Comparison of ENCODE assay signal across 26 cellular contexts in genomic region chr3:128301186-128302023, GRCh38.
DNase-seq lines count a peak whose midpoint lies in the region; ATAC-seq and TF ChIP-seq lines count a peak whose summit lies in the region.
"Had no signal": no experiment of that assay in that cellular context is flagged by ENCODE, and none has a peak within 500 bp of the region (broad histone marks: within the 10 kb centered on the region; RNA-seq: fewer than 3 reads in every experiment).

No MANE protein-coding gene starts in this region.

- H3K27me3 Mint-ChIP-seq in effector memory CD8-positive, alpha-beta T cell = no peaks in the 10 kb centered on the region
- H3K27me3 Mint-ChIP-seq: activated CD4-positive, alpha-beta T cell treated with anti-CD3 and anti-CD28 coated beads for 36 hours had no signal

- H3K79me1 ChIP-seq in IMR-90 (ENCODE audit: low read depth in 1 of 2, low read length in 2 of 2) = peaks cover 0 to 4% of the 10 kb centered on the region in 2 experiments; a peak in 1 of 4 replicates

- TF ChIP-seq EP300 in stomach (IDR thresholded peaks at IDR 0.05) = no peak

- dilution Hi-C loops in IMR-90 (cut with HindIII; ENCODE audit: low sequenced_read_pairs, unreplicated experiment) = no loop called here

- TF ChIP-seq CTCF in IMR-90 (conservative IDR thresholded peaks at IDR 0.05; ENCODE audit: low read depth, low read length) (no peak), stomach (IDR thresholded peaks at IDR 0.05) (no peak)

- H3K4ac ChIP-seq in IMR-90 (ENCODE audit: low read depth, low read length) = no peak overlapping the region

- H3K27ac Mint-ChIP-seq in effector memory CD8-positive, alpha-beta T cell = peak overlapping the region in 1 of 2 donors; percentile 4
- H3K27ac Mint-ChIP-seq: activated CD4-positive, alpha-beta T cell treated with anti-CD3 and anti-CD28 coated beads for 36 hours; activated naive CD4-positive, alpha-beta T cell treated with anti-CD3 and anti-CD28 coated beads, Interleukin-2, amount 50 U/mL, for 72 hours; HFFc6; neural progenitor cell had no signal

- no peak overlapping the region for H2BK120ac ChIP-seq in IMR-90 (ENCODE audit: low read depth, low read length)

- no peak overlapping the region for H4K5ac ChIP-seq in IMR-90 (ENCODE audit: low read depth, low read length)

- H3K9me3 Mint-ChIP-seq in effector memory CD8-positive, alpha-beta T cell = peaks cover 0 to 2% of the 10 kb centered on the region in 2 donors
- H3K9me3 Mint-ChIP-seq: activated naive CD4-positive, alpha-beta T cell treated with anti-CD3 and anti-CD28 coated beads, Interleukin-2, amount 50 U/mL, for 72 hours; HFFc6; neural progenitor cell had no signal

- H4K8ac ChIP-seq in IMR-90 (ENCODE audit: low read depth in 2 of 2, low read length in 2 of 2) = no peak overlapping the region

- no peak overlapping the region for H3K27ac ChIP-seq in IMR-90 (ENCODE audit: insufficient read depth, low read length)
- no peak overlapping the region for H3K27ac ChIP-seq in stomach
- H3K27ac ChIP-seq: esophagus squamous epithelium, neural progenitor cell, sigmoid colon had no signal

- peaks cover 3% of the 10 kb centered on the region; the same call in 1 of the 2 replicates for H3K9me1 ChIP-seq in IMR-90 (ENCODE audit: insufficient read depth, low read length)

- no peaks in the 10 kb centered on the region for H3K36me3 Mint-ChIP-seq in effector memory CD8-positive, alpha-beta T cell (ENCODE audit: insufficient read depth)
- H3K36me3 Mint-ChIP-seq: neural progenitor cell had no signal

- H3K36me3 ChIP-seq in IMR-90 (ENCODE audit: control insufficient read depth, insufficient read depth, low read length) (no peaks in the 10 kb centered on the region; the same call in 1 of the 2 replicates), stomach (peaks cover 0 to 4% (median 0%) of the 10 kb centered on the region in 4 donors)
- H3K36me3 ChIP-seq: BE2C, esophagus squamous epithelium, neural progenitor cell, sigmoid colon had no signal

- intact Hi-C loops in IMR-90 (cut with micrococcal nuclease) (loop anchor here (5.0 to 10.0 kb wide), 2 partner anchors 104 to 283 kb away; no protein-coding TSS in a partner anchor), stomach (cut with DNase I; ENCODE audit: low total_unique reads) (no loop called here)

- TF ChIP-seq RAD21 in IMR-90 (IDR thresholded peaks at IDR 0.05; ENCODE audit: low read length) = no peak

- no peaks in the 10 kb centered on the region for H3K4me1 ChIP-seq in IMR-90 (ENCODE audit: control insufficient read depth, insufficient read depth, low read length)
- H3K4me1 ChIP-seq in stomach = no peaks in the 10 kb centered on the region
- H3K4me1 ChIP-seq: esophagus squamous epithelium, neural progenitor cell, sigmoid colon had no signal

- no peak overlapping the region for H3K4me2 ChIP-seq in IMR-90 (ENCODE audit: low read depth, low read length)
- H3K4me2 ChIP-seq: neural progenitor cell had no signal

- POLR2A ChIA-PET in IMR-90 (lab: Charles Lee; ENCODE audit: unreplicated experiment) = no interaction called here

- peak; percentile 55 for DNase-seq in activated CD8-positive, alpha-beta memory T cell treated with anti-CD3 and anti-CD28 coated beads for 24 hours
- no peak for DNase-seq in activated CD8-positive, alpha-beta memory T cell treated with anti-CD3 and anti-CD28 coated beads, Interleukin-2, amount 50 U/mL, for 4 hours
- no peak for DNase-seq in IMR-90
- peak; percentile 36 for DNase-seq in ecto neural progenitor cell (ENCODE audit: low spot score)
- peak; percentile 4 for DNase-seq in stomach
- DNase-seq in MV-4-11 (lab: John Stamatoyannopoulos, UW) = no peak
- no peak for DNase-seq in effector memory CD8-positive, alpha-beta T cell
- DNase-seq in GM19238 (ENCODE audit: insufficient read length, low spot score) = no peak
- DNase-seq: ACHN; activated CD4-positive, alpha-beta T cell treated with anti-CD3 and anti-CD28 coated beads for 36 hours; BE2C; cortex of kidney; esophagus squamous epithelium; foreskin melanocyte; GF-D8; HFFc6; Karpas-422; mammary epithelial cell; NCI-H510A treated with DMSO at 0.1 percent for 48 hours; NK-92 treated with Interleukin-12 subunit alpha and Interleukin-12 subunit beta, amount 100 ng/mL, for 24 hours; PC-3; posterior cingulate gyrus; sigmoid colon; stimulated activated naive CD4-positive, alpha-beta T cell treated with Interleukin-2 at 50 U/mL for 16 hours had no signal

- no CpG with 5 or more reads among the region's 8 CpGs for WGBS in IMR-90 (ENCODE audit: extremely low coverage in 2 of 2, insufficient read length in 1 of 2), 2 experiments
- WGBS in stomach, 5 donors = 88 to 96% (median 91%) methylated on average over 6 to 8 of the region's 8 CpGs

- H3K23ac ChIP-seq in IMR-90 (ENCODE audit: low read depth, low read length) = no peak overlapping the region

- H3K18ac ChIP-seq in IMR-90 (ENCODE audit: low read depth, low read length) = no peak overlapping the region

- no peak overlapping the region for H3K9ac ChIP-seq in IMR-90 (ENCODE audit: low read depth, low read length)
- H3K9ac ChIP-seq: neural progenitor cell had no signal

- peaks cover 0 to 2% of the 10 kb centered on the region in 2 donors for H3K4me1 Mint-ChIP-seq in effector memory CD8-positive, alpha-beta T cell (ENCODE audit: low read depth in 2 of 2)
- H3K4me1 Mint-ChIP-seq: neural progenitor cell had no signal

- ATAC-seq in IMR-90 (ENCODE audit: low read depth) = no peak
- no peak for ATAC-seq in effector memory CD8-positive, alpha-beta T cell (replicated peaks)
- ATAC-seq: activated CD4-positive, alpha-beta T cell treated with anti-CD3 and anti-CD28 coated beads for 36 hours; activated naive CD4-positive, alpha-beta T cell treated with anti-CD3 and anti-CD28 coated beads, Interleukin-2, amount 50 U/mL, for 72 hours; PC-3 had no signal

- no peak overlapping the region for H2BK15ac ChIP-seq in IMR-90 (ENCODE audit: low read depth, low read length)

- no peak overlapping the region for H2AK9ac ChIP-seq in IMR-90 (replicated peaks; ENCODE audit: low read depth, low read length, poor library complexity)

- H2AFZ ChIP-seq in IMR-90 (replicated peaks; ENCODE audit: low read length, poor library complexity) = no peak overlapping the region
- H2AFZ ChIP-seq: neural progenitor cell had no signal

- no peak overlapping the region for H4K91ac ChIP-seq in IMR-90 (ENCODE audit: insufficient read depth, low read depth, low read length)

- in situ Hi-C loops in IMR-90 (cut with MboI; ENCODE audit: low sequenced_read_pairs) = no loop called here

- no peak overlapping the region for H2AK5ac ChIP-seq in IMR-90 (ENCODE audit: low read depth, low read length)

- H3K27me3 ChIP-seq in IMR-90 (ENCODE audit: control insufficient read depth, insufficient read depth, low read length) = no peaks in the 10 kb centered on the region
- no peaks in the 10 kb centered on the region for H3K27me3 ChIP-seq in stomach
- H3K27me3 ChIP-seq: BE2C, esophagus squamous epithelium, neural progenitor cell, sigmoid colon had no signal

- H3K4me3 Mint-ChIP-seq in effector memory CD8-positive, alpha-beta T cell = no peak overlapping the region
- H3K4me3 Mint-ChIP-seq: activated CD4-positive, alpha-beta T cell treated with anti-CD3 and anti-CD28 coated beads for 36 hours; HFFc6; neural progenitor cell had no signal

- H3K4me3 ChIP-seq in IMR-90 (ENCODE audit: insufficient read depth, low read depth, low read length) (no peak overlapping the region), stomach (no peak overlapping the region)
- H3K4me3 ChIP-seq: esophagus squamous epithelium, neural progenitor cell, sigmoid colon had no signal

- no peaks in the 10 kb centered on the region; the same call in 1 of the 2 replicates for H4K20me1 ChIP-seq in IMR-90 (ENCODE audit: insufficient read depth, low read length)

- H3K9me3 ChIP-seq in IMR-90 (ENCODE audit: control insufficient read depth, insufficient read depth, low read length) (no peaks in the 10 kb centered on the region), stomach (no peaks in the 10 kb centered on the region)
- H3K9me3 ChIP-seq: BE2C, esophagus squamous epithelium, sigmoid colon had no signal

- TF ChIP-seq POLR2A in IMR-90 (IDR thresholded peaks at IDR 0.05; ENCODE audit: low read depth, low read length) (no peak), stomach (IDR thresholded peaks at IDR 0.05) (no peak)

- H3K56ac ChIP-seq in IMR-90 (ENCODE audit: extremely low read depth, insufficient read depth, low read length) = no peak overlapping the region

- no TSS peak for BruUV-seq in IMR-90 (replicated peaks; lab: Mats Ljungman, UMichigan)

- H3K14ac ChIP-seq in IMR-90 (replicated peaks; ENCODE audit: low read depth, low read length) = no peak overlapping the region

- CTCF ChIA-PET in IMR-90 (lab: Yijun Ruan, JAX) = no interaction called here

- H2BK20ac ChIP-seq in IMR-90 (ENCODE audit: low read depth, low read length) = no peak overlapping the region

- H2BK5ac ChIP-seq in IMR-90 (ENCODE audit: low read depth, low read length, poor library complexity, severe bottlenecking) = no peak overlapping the region

TF ChIP-seq in IMR-90, 13 proteins besides CTCF, POLR2A, EP300 and RAD21:
- TF ChIP-seq ELK1 (IDR thresholded peaks at IDR 0.05; ENCODE audit: borderline replicate concordance, low read depth, low read length) (no peak), MAFK (IDR thresholded peaks at IDR 0.05; ENCODE audit: low read depth, low read length) (no peak), MXI1 (IDR thresholded peaks at IDR 0.05; ENCODE audit: borderline replicate concordance, low read depth, low read length) (no peak), CEBPB (IDR thresholded peaks at IDR 0.05; ENCODE audit: low read depth, low read length) (peak; percentile 60)

Comparison
In these comparisons a context has a peak if more than half of its experiments do, and no peak if none do; other contexts are left out.
1. DNase-seq: peak in activated CD8-positive, alpha-beta memory T cell treated with anti-CD3 and anti-CD28 coated beads for 24 hours (single experiment), ecto neural progenitor cell (single experiment) and stomach (single experiment); none in activated CD8-positive, alpha-beta memory T cell treated with anti-CD3 and anti-CD28 coated beads, Interleukin-2, amount 50 U/mL, for 4 hours (single experiment), IMR-90 (single experiment), MV-4-11 (single experiment), effector memory CD8-positive, alpha-beta T cell (0 of 3) and GM19238 (single experiment).